16 cellular contexts compared by ENCODE assay signal in genomic region chr6:35015996-35016395, GRCh38.
A peak's percentile ranks its signal among the peaks of the same experiment; 100 is the strongest.
DNase-seq lines count a peak whose midpoint lies in the region; ATAC-seq and TF ChIP-seq lines count a peak whose summit lies in the region.
"Had no signal": no experiment of that assay in that cellular context is flagged by ENCODE, and none has a peak within 500 bp of the region (broad histone marks: within the 10 kb centered on the region; RNA-seq: fewer than 3 reads in every experiment).

No MANE protein-coding gene starts in this region.

- peaks cover 30% of the 10 kb centered on the region for H3K36me3 Mint-ChIP-seq in nephron progenitor cell (ENCODE audit: low read depth)

- no peaks in the 10 kb centered on the region for H3K9me3 Mint-ChIP-seq in nephron progenitor cell
- H3K9me3 Mint-ChIP-seq: activated CD4-positive, alpha-beta memory T cell treated with anti-CD3 and anti-CD28 coated beads, Interleukin-2, amount 10 ng/mL, durations not matched to agents 7 days and 5 days; activated T-helper 2 cell treated with anti-CD3 and anti-CD28 coated beads, Interferon-gamma antibody, Interleukin-2, Interleukin-4, amounts not matched to agents 10 μg/mL and 5 μg/mL and 100 μg/mL, durations not matched to agents 14 hours and 24 hours and 36 hours; CD4-positive, alpha-beta T cell; H9; stimulated activated memory B cell treated with anti-CD40 and anti-IgM and Interleukin-4, amounts not matched to agents 10 μg/mL and 1 μg/mL and 100 μg/mL, for 72 hours had no signal

- H3K4me3 ChIP-seq in adrenal gland: no peak overlapping the region
- H3K4me3 ChIP-seq in esophagus (ENCODE audit: low read depth in 1 of 2, low read length in 2 of 2): no peak overlapping the region
- no peak overlapping the region for H3K4me3 ChIP-seq in transverse colon

- intact Hi-C loops in adrenal gland (cut with DNase I) (no loop called here), transverse colon (cut with DNase I; ENCODE audit: low total_unique reads) (loop anchor here (2.0 to 10.0 kb wide), 2 partner anchors 33 to 69 kb away; no protein-coding TSS in a partner anchor)

- ATAC-seq in GM19397 (IDR thresholded peaks at IDR 0.05; ENCODE audit: unreplicated experiment): no peak
- no peak for ATAC-seq in HG03460 (IDR thresholded peaks at IDR 0.05; ENCODE audit: unreplicated experiment)
- ATAC-seq: stimulated activated memory B cell treated with anti-CD40 and anti-IgM and Interleukin-4, amounts not matched to agents 10 μg/mL and 1 μg/mL and 100 μg/mL, for 72 hours had no signal

- peak in 1 of 2 donors; percentile 15 for TF ChIP-seq POLR2A in adrenal gland (IDR thresholded peaks at IDR 0.05)
- no peak for TF ChIP-seq POLR2A in transverse colon (IDR thresholded peaks at IDR 0.05)

- no peaks in the 10 kb centered on the region for H3K9me3 ChIP-seq in adrenal gland (replicated peaks in 1 of 3)
- H3K9me3 ChIP-seq in esophagus (ENCODE audit: control insufficient read depth in 2 of 2, insufficient read depth in 1 of 2, low read depth in 1 of 2, low read length in 1 of 2): no peaks in the 10 kb centered on the region
- no peaks in the 10 kb centered on the region for H3K9me3 ChIP-seq in transverse colon
- H3K9me3 ChIP-seq: breast epithelium had no signal

- H3K4me3 Mint-ChIP-seq in nephron progenitor cell: peak overlapping the region; percentile 21
- H3K4me3 Mint-ChIP-seq: activated CD4-positive, alpha-beta memory T cell treated with anti-CD3 and anti-CD28 coated beads, Interleukin-2, amount 10 ng/mL, durations not matched to agents 7 days and 5 days; CD4-positive, alpha-beta T cell; H9; stimulated activated memory B cell treated with anti-CD40 and anti-IgM and Interleukin-4, amounts not matched to agents 10 μg/mL and 1 μg/mL and 100 μg/mL, for 72 hours had no signal

- no peaks in the 10 kb centered on the region for H3K27me3 ChIP-seq in adrenal gland
- no peaks in the 10 kb centered on the region for H3K27me3 ChIP-seq in esophagus (ENCODE audit: control insufficient read depth in 1 of 2, insufficient read depth in 2 of 2, low read length in 2 of 2)
- H3K27me3 ChIP-seq in transverse colon: no peaks in the 10 kb centered on the region
- H3K27me3 ChIP-seq: breast epithelium had no signal

- H3K4me1 ChIP-seq in adrenal gland (replicated peaks in 1 of 2) (peaks cover 60 to 66% of the 10 kb centered on the region in 2 donors), esophagus (ENCODE audit: control insufficient read depth in 2 of 2, insufficient read depth in 2 of 2, low read length in 1 of 2) (peaks cover 0 to 1% of the 10 kb centered on the region in 2 donors), transverse colon (peaks cover 14 to 26% (median 18%) of the 10 kb centered on the region in 4 donors)

- TF ChIP-seq EP300 in transverse colon (IDR thresholded peaks at IDR 0.05; ENCODE audit: low read depth): no peak

- H3K27me3 Mint-ChIP-seq in nephron progenitor cell (ENCODE audit: low read depth, poor library complexity): peaks cover 2% of the 10 kb centered on the region
- H3K27me3 Mint-ChIP-seq: activated CD4-positive, alpha-beta memory T cell treated with anti-CD3 and anti-CD28 coated beads, Interleukin-2, amount 10 ng/mL, durations not matched to agents 7 days and 5 days; CD4-positive, alpha-beta T cell; stimulated activated memory B cell treated with anti-CD40 and anti-IgM and Interleukin-4, amounts not matched to agents 10 μg/mL and 1 μg/mL and 100 μg/mL, for 72 hours had no signal

- TF ChIP-seq CTCF in adrenal gland (IDR thresholded peaks at IDR 0.05): no peak
- TF ChIP-seq CTCF in nephron progenitor cell (IDR thresholded peaks at IDR 0.05): no peak
- TF ChIP-seq CTCF in transverse colon (IDR thresholded peaks at IDR 0.05): no peak

- H3K36me3 ChIP-seq in adrenal gland (replicated peaks in 1 of 2): peaks cover 0 to 10% of the 10 kb centered on the region in 2 donors
- H3K36me3 ChIP-seq in esophagus (ENCODE audit: control insufficient read depth in 2 of 2, insufficient read depth in 2 of 2, low read length in 1 of 2): peaks cover 0 to 7% of the 10 kb centered on the region in 2 donors
- H3K36me3 ChIP-seq in transverse colon: no peaks in the 10 kb centered on the region
- H3K36me3 ChIP-seq: breast epithelium had no signal

- in situ Hi-C loops in transverse colon (cut with MboI; ENCODE audit: low pct_ligation_motif_present in 1 of 4, low pct_unique_long_range_greater_than_20kb in 1 of 4, low sequenced_read_pairs in 3 of 4): no loop called here

- peaks cover 62% of the 10 kb centered on the region for H3K4me1 Mint-ChIP-seq in nephron progenitor cell
- H3K4me1 Mint-ChIP-seq: stimulated activated memory B cell treated with anti-CD40 and anti-IgM and Interleukin-4, amounts not matched to agents 10 μg/mL and 1 μg/mL and 100 μg/mL, for 72 hours had no signal

- 0% methylated on average over 1 of the region's 1 CpG; no CpG with 5 or more reads in 1 of the 4 donors for WGBS in adrenal gland, 4 donors
- 0% methylated on average over 1 of the region's 1 CpG for WGBS in esophagus, 2 donors
- 0% methylated on average over 1 of the region's 1 CpG; no CpG with 5 or more reads in 1 of the 2 donors for WGBS in transverse colon (ENCODE audit: low coverage in 1 of 2), 2 donors

- H3K27ac ChIP-seq in adrenal gland (peak overlapping the region in 4 of 5 donors; percentile 64 to 94 (median 84)), esophagus (ENCODE audit: low read depth in 2 of 2, low read length in 1 of 2) (peak overlapping the region; percentile 24 to 50), transverse colon (peak overlapping the region; percentile 88 to 93 (median 92))

- DNase-seq in adrenal gland: peak; percentile 30 to 72 (median 51)
- DNase-seq in nephron progenitor cell: no peak
- DNase-seq in transverse colon: no peak
- DNase-seq in NCI-H2029 treated with DMSO at 0.1 percent for 48 hours (lab: John Stamatoyannopoulos, UW): no peak
- DNase-seq: activated CD4-positive, alpha-beta memory T cell treated with anti-CD3 and anti-CD28 coated beads, Interleukin-2, amount 10 ng/mL, durations not matched to agents 7 days and 5 days; CD4-positive, alpha-beta T cell; H9; midbrain; NCI-H774; stimulated activated CD4-positive, alpha-beta T cell treated with anti-CD3 and anti-CD28 coated beads, Interleukin-4, amount 100 ng/mL, for 24 hours had no signal

- H3K27ac Mint-ChIP-seq in nephron progenitor cell: peak overlapping the region; percentile 96
- H3K27ac Mint-ChIP-seq: activated CD4-positive, alpha-beta memory T cell treated with anti-CD3 and anti-CD28 coated beads, Interleukin-2, amount 10 ng/mL, durations not matched to agents 7 days and 5 days; activated T-helper 2 cell treated with anti-CD3 and anti-CD28 coated beads, Interferon-gamma antibody, Interleukin-2, Interleukin-4, amounts not matched to agents 10 μg/mL and 5 μg/mL and 100 μg/mL, durations not matched to agents 14 hours and 24 hours and 36 hours; CD4-positive, alpha-beta T cell; stimulated activated memory B cell treated with anti-CD40 and anti-IgM and Interleukin-4, amounts not matched to agents 10 μg/mL and 1 μg/mL and 100 μg/mL, for 72 hours had no signal

Comparison
In these comparisons a context has a peak if more than half of its experiments do, and no peak if none do; other contexts are left out.
1. DNase-seq: peak in adrenal gland (7 of 7); none in nephron progenitor cell (single experiment), transverse colon (single experiment) and NCI-H2029 treated with DMSO at 0.1 percent for 48 hours (single experiment).
2. H3K27ac ChIP-seq: peak in every context shown above with its lines; median percentile 92 in transverse colon; 84 in adrenal gland; 37 in esophagus.